Comparison of ENCODE assay signal across 1 cellular context in the genomic region with DNA sequence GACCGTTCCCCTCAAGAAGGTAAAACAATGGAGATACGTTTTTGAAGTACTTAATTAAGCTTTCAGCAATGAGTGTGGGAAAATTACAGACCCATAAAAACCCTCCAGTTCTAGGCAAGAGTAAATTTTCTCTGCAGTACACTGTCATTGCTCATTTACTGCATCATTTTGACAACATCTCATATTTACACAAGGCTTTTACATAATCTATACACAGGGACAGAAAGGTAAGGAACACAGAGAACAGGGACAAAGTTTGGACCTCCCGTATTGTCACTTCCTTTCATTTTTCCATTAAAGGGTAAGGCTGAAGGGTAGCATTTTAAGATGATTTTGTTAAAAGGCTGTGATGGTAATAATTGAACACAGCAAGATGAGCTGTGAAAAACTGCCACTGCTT.
TF ChIP-seq lines count a peak whose summit lies in the region.

No MANE protein-coding gene starts in this region.

TF ChIP-seq in HepG2, 621 proteins besides CTCF, POLR2A, EP300 and RAD21 (continued from another document):
- TF ChIP-seq, protein P1, sequence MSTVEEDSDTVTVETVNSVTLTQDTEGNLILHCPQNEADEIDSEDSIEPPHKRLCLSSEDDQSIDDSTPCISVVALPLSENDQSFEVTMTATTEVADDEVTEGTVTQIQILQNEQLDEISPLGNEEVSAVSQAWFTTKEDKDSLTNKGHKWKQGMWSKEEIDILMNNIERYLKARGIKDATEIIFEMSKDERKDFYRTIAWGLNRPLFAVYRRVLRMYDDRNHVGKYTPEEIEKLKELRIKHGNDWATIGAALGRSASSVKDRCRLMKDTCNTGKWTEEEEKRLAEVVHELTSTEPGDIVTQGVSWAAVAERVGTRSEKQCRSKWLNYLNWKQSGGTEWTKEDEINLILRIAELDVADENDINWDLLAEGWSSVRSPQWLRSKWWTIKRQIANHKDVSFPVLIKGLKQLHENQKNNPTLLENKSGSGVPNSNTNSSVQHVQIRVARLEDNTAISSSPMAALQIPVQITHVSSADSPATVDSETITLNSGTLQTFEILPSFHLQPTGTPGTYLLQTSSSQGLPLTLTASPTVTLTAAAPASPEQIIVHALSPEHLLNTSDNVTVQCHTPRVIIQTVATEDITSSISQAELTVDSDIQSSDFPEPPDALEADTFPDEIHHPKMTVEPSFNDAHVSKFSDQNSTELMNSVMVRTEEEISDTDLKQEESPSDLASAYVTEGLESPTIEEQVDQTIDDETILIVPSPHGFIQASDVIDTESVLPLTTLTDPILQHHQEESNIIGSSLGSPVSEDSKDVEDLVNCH (CRISPR knock-in tag; IDR thresholded peaks at IDR 0.05), result no peak
- no peak for TF ChIP-seq ARNTL (CRISPR knock-in tag; IDR thresholded peaks at IDR 0.05)
- TF ChIP-seq, protein P2, sequence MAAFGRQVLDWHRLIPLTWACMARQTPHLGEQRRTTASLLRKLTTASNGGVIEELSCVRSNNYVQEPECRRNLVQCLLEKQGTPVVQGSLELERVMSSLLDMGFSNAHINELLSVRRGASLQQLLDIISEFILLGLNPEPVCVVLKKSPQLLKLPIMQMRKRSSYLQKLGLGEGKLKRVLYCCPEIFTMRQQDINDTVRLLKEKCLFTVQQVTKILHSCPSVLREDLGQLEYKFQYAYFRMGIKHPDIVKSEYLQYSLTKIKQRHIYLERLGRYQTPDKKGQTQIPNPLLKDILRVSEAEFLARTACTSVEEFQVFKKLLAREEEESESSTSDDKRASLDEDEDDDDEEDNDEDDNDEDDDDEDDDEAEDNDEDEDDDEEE (CRISPR knock-in tag; IDR thresholded peaks at IDR 0.05), result no peak
- no peak for TF ChIP-seq SIX1 (CRISPR knock-in tag; IDR thresholded peaks at IDR 0.05; ENCODE audit: borderline replicate concordance)
- no peak for TF ChIP-seq ZNF543 (CRISPR knock-in tag; IDR thresholded peaks at IDR 0.05)
- no peak for TF ChIP-seq KAT8 (CRISPR knock-in tag; IDR thresholded peaks at IDR 0.05)
- peak; percentile 75 for TF ChIP-seq GATAD2A (CRISPR knock-in tag; IDR thresholded peaks at IDR 0.05)
- peak; percentile 53; the same call in 1 of the 2 replicates for TF ChIP-seq HMG20A (CRISPR knock-in tag; IDR thresholded peaks at IDR 0.05; ENCODE audit: borderline replicate concordance)
- TF ChIP-seq SSRP1 (CRISPR knock-in tag; IDR thresholded peaks at IDR 0.05), result no peak
- no peak for TF ChIP-seq KDM6A (CRISPR knock-in tag; IDR thresholded peaks at IDR 0.05; ENCODE audit: low read depth)
- no peak for TF ChIP-seq HNRNPLL (IDR thresholded peaks at IDR 0.05; ENCODE audit: low read depth, low read length, poor library complexity, severe bottlenecking)
- TF ChIP-seq ZNF138 (CRISPR knock-in tag; IDR thresholded peaks at IDR 0.05; ENCODE audit: low read depth), result no peak
- no peak for TF ChIP-seq SMARCE1 (IDR thresholded peaks at IDR 0.05; ENCODE audit: borderline replicate concordance)
- TF ChIP-seq SAP130 (CRISPR knock-in tag; IDR thresholded peaks at IDR 0.05; ENCODE audit: low read depth), result peak; percentile 75
- no peak for TF ChIP-seq ZNF260 (CRISPR knock-in tag; IDR thresholded peaks at IDR 0.05; ENCODE audit: borderline replicate concordance, low read depth)
- no peak for TF ChIP-seq JUNB (CRISPR knock-in tag; IDR thresholded peaks at IDR 0.05; ENCODE audit: borderline replicate concordance)
- TF ChIP-seq ZNF326 (CRISPR knock-in tag; IDR thresholded peaks at IDR 0.05; ENCODE audit: borderline replicate concordance), result no peak
- TF ChIP-seq NKX3-1 (CRISPR knock-in tag; IDR thresholded peaks at IDR 0.05), result no peak
- TF ChIP-seq ZNF263 (CRISPR knock-in tag; IDR thresholded peaks at IDR 0.05), result no peak
- TF ChIP-seq, protein P3, sequence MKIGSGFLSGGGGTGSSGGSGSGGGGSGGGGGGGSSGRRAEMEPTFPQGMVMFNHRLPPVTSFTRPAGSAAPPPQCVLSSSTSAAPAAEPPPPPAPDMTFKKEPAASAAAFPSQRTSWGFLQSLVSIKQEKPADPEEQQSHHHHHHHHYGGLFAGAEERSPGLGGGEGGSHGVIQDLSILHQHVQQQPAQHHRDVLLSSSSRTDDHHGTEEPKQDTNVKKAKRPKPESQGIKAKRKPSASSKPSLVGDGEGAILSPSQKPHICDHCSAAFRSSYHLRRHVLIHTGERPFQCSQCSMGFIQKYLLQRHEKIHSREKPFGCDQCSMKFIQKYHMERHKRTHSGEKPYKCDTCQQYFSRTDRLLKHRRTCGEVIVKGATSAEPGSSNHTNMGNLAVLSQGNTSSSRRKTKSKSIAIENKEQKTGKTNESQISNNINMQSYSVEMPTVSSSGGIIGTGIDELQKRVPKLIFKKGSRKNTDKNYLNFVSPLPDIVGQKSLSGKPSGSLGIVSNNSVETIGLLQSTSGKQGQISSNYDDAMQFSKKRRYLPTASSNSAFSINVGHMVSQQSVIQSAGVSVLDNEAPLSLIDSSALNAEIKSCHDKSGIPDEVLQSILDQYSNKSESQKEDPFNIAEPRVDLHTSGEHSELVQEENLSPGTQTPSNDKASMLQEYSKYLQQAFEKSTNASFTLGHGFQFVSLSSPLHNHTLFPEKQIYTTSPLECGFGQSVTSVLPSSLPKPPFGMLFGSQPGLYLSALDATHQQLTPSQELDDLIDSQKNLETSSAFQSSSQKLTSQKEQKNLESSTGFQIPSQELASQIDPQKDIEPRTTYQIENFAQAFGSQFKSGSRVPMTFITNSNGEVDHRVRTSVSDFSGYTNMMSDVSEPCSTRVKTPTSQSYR (CRISPR knock-in tag; IDR thresholded peaks at IDR 0.05; ENCODE audit: borderline replicate concordance), result no peak
- TF ChIP-seq EEA1 (CRISPR knock-in tag; IDR thresholded peaks at IDR 0.05; ENCODE audit: borderline replicate concordance), result no peak
- TF ChIP-seq EHMT2 (IDR thresholded peaks at IDR 0.05; ENCODE audit: borderline replicate concordance, low read depth, low read length), result no peak
- TF ChIP-seq ZNF792 (CRISPR knock-in tag; IDR thresholded peaks at IDR 0.05), result no peak
- no peak for TF ChIP-seq RFXANK (CRISPR knock-in tag; IDR thresholded peaks at IDR 0.05)
- no peak for TF ChIP-seq ZNF430 (CRISPR knock-in tag; IDR thresholded peaks at IDR 0.05)
- TF ChIP-seq, protein P4, sequence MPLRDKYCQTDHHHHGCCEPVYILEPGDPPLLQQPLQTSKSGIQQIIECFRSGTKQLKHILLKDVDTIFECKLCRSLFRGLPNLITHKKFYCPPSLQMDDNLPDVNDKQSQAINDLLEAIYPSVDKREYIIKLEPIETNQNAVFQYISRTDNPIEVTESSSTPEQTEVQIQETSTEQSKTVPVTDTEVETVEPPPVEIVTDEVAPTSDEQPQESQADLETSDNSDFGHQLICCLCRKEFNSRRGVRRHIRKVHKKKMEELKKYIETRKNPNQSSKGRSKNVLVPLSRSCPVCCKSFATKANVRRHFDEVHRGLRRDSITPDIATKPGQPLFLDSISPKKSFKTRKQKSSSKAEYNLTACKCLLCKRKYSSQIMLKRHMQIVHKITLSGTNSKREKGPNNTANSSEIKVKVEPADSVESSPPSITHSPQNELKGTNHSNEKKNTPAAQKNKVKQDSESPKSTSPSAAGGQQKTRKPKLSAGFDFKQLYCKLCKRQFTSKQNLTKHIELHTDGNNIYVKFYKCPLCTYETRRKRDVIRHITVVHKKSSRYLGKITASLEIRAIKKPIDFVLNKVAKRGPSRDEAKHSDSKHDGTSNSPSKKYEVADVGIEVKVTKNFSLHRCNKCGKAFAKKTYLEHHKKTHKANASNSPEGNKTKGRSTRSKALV (CRISPR knock-in tag; IDR thresholded peaks at IDR 0.05), result no peak
- TF ChIP-seq ZNF12 (CRISPR knock-in tag; IDR thresholded peaks at IDR 0.05), result no peak
- no peak for TF ChIP-seq SALL1 (CRISPR knock-in tag; IDR thresholded peaks at IDR 0.05)
- TF ChIP-seq, protein P5, sequence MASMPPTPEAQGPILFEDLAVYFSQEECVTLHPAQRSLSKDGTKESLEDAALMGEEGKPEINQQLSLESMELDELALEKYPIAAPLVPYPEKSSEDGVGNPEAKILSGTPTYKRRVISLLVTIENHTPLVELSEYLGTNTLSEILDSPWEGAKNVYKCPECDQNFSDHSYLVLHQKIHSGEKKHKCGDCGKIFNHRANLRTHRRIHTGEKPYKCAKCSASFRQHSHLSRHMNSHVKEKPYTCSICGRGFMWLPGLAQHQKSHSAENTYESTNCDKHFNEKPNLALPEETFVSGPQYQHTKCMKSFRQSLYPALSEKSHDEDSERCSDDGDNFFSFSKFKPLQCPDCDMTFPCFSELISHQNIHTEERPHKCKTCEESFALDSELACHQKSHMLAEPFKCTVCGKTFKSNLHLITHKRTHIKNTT (CRISPR knock-in tag; IDR thresholded peaks at IDR 0.05), result no peak
- TF ChIP-seq REL (CRISPR knock-in tag; conservative IDR thresholded peaks at IDR 0.05), result no peak
- TF ChIP-seq HDAC1 (CRISPR knock-in tag; IDR thresholded peaks at IDR 0.05), result no peak
- TF ChIP-seq ZNF878 (CRISPR knock-in tag; IDR thresholded peaks at IDR 0.05), result 0 out of 2 replicates have a peak, but pooled peaks have one; percentile 35
- TF ChIP-seq MIXL1 (CRISPR knock-in tag; IDR thresholded peaks at IDR 0.05), result peak; percentile 41; the same call in 1 of the 2 replicates
- peak; percentile 59 for TF ChIP-seq RARA (CRISPR knock-in tag; IDR thresholded peaks at IDR 0.05)
- TF ChIP-seq, protein P6, sequence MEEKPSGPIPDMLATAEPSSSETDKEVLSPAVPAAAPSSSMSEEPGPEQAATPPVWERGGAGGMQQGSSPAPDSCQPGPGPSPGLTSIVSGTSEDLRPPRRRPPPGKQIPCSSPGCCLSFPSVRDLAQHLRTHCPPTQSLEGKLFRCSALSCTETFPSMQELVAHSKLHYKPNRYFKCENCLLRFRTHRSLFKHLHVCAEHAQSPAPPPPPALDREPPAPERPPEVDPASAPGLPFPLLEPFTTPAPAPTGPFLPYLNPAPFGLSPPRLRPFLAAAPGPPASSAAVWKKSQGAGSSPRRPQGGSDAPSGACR (CRISPR knock-in tag; IDR thresholded peaks at IDR 0.05), result no peak
- no peak for TF ChIP-seq SOX13 (IDR thresholded peaks at IDR 0.05)
- 0 out of 4 replicates have a peak, but pooled peaks of 1 of the 2 experiments have one; percentile 8 for TF ChIP-seq SOX13 (CRISPR knock-in tag; conservative IDR thresholded peaks at IDR 0.05 in 1 of 2, IDR thresholded peaks at IDR 0.05 in 1 of 2)
- TF ChIP-seq ZNF558 (CRISPR knock-in tag; IDR thresholded peaks at IDR 0.05; ENCODE audit: borderline replicate concordance), result no peak
- no peak for TF ChIP-seq ZNF44 (CRISPR knock-in tag; IDR thresholded peaks at IDR 0.05)
- TF ChIP-seq, protein P7, sequence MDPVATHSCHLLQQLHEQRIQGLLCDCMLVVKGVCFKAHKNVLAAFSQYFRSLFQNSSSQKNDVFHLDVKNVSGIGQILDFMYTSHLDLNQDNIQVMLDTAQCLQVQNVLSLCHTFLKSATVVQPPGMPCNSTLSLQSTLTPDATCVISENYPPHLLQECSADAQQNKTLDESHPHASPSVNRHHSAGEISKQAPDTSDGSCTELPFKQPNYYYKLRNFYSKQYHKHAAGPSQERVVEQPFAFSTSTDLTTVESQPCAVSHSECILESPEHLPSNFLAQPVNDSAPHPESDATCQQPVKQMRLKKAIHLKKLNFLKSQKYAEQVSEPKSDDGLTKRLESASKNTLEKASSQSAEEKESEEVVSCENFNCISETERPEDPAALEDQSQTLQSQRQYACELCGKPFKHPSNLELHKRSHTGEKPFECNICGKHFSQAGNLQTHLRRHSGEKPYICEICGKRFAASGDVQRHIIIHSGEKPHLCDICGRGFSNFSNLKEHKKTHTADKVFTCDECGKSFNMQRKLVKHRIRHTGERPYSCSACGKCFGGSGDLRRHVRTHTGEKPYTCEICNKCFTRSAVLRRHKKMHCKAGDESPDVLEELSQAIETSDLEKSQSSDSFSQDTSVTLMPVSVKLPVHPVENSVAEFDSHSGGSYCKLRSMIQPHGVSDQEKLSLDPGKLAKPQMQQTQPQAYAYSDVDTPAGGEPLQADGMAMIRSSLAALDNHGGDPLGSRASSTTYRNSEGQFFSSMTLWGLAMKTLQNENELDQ (CRISPR knock-in tag; IDR thresholded peaks at IDR 0.05; ENCODE audit: borderline replicate concordance), result no peak
- no peak for TF ChIP-seq KLF12 (CRISPR knock-in tag; IDR thresholded peaks at IDR 0.05; ENCODE audit: borderline replicate concordance)
- no peak for TF ChIP-seq HOXA5 (CRISPR knock-in tag; IDR thresholded peaks at IDR 0.05)
- TF ChIP-seq, protein P8, sequence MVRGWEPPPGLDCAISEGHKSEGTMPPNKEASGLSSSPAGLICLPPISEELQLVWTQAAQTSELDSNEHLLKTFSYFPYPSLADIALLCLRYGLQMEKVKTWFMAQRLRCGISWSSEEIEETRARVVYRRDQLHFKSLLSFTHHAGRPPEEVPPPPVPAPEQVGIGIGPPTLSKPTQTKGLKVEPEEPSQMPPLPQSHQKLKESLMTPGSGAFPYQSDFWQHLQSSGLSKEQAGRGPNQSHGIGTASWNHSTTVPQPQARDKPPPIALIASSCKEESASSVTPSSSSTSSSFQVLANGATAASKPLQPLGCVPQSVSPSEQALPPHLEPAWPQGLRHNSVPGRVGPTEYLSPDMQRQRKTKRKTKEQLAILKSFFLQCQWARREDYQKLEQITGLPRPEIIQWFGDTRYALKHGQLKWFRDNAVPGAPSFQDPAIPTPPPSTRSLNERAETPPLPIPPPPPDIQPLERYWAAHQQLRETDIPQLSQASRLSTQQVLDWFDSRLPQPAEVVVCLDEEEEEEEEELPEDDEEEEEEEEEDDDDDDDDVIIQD (CRISPR knock-in tag; IDR thresholded peaks at IDR 0.05; ENCODE audit: low read depth), result peak; percentile 74; the same call in 1 of the 2 replicates
- no peak for TF ChIP-seq ZNF121 (CRISPR knock-in tag; IDR thresholded peaks at IDR 0.05)
